ENCODE assay signal across 8 cellular contexts in the genomic region with DNA sequence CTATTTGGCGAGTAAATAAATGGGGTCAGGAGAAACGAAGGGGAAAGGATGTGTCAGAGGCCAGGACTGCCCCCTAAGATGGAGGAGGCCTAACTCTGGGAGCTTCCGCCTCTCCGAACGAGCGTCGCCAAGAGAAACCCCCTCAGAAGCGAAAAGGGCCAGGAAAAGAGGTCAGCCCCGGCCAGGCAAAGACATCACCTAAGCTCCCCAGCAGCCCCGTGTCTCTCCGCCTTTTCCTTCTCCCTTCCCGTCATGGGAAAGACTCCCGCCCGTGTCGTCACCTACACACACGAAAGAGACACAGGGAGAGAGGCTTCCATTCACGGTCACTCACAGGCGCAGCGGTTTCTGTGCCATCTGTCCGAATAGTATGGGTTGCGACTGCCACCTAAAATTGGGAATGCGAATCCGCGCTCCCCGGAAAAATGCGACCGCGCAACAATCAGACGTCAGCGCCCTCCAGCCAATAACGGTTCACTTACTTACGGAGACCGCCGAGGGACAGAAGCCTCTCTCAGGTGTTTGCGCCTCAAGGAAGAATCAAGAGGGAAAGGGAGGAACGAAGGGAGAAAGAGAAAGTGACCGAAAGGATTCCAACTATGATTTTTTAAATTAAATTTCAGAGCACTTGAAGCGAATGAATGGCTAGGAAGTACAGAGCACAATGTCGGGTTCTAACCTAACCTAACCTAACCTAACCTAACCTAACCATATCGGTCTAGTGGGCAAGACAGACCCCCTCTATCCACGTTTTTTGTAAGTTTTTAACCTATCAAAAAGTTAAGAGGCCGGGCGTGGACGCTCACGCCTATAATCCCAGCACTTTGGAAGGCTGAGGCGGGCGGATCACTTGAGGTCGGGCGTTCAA. TPM values are rescaled to one million over a fixed set of nuclear protein-coding genes. Genes with fewer than 3 reads are reported as not detected.
DNase-seq lines count a peak whose midpoint lies in the region; ATAC-seq, FAIRE-seq and TF ChIP-seq lines count a peak whose summit lies in the region.

TSS of gene CWF19L1 (minus strand) at position 402 of the 868 bp plus-strand sequence. CDS start at position 357, 45 bp downstream.

- peak; percentile 83 for ATAC-seq in HG02759 (IDR thresholded peaks at IDR 0.05; ENCODE audit: unreplicated experiment)

- H3K4me3 Mint-ChIP-seq in astrocyte (ENCODE audit: unreplicated experiment), result peak within 1 kb of the TSS; percentile 99

- FAIRE-seq in astrocyte (lab: Jason Lieb, UNC), result no peak

- peak within 1 kb of the TSS; percentile 98 for H3K4me2 ChIP-seq in astrocyte (ENCODE audit: low read length)

- peak within 1 kb of the TSS; percentile 79 for H3K27ac ChIP-seq in astrocyte (ENCODE audit: low read depth, low read length)
- H3K27ac ChIP-seq in rectal smooth muscle tissue (ENCODE audit: low read depth, low read length), result peak within 1 kb of the TSS; percentile 75
- peak within 1 kb of the TSS; percentile 76 for H3K27ac ChIP-seq in vagina

- peak within 1 kb of the TSS; percentile 89 for H2AFZ ChIP-seq in astrocyte (ENCODE audit: low read depth, low read length)

- H3K27me3 Mint-ChIP-seq in astrocyte (ENCODE audit: low read depth, unreplicated experiment), result no peaks in the 10 kb centered on the region

- intact Hi-C loops in vagina (cut with DNase I), result no loop called here

- peaks cover 7% of the 10 kb centered on the region for H3K36me3 Mint-ChIP-seq in astrocyte (ENCODE audit: low read depth, unreplicated experiment)

- H3K4me1 Mint-ChIP-seq in astrocyte (ENCODE audit: low read depth, unreplicated experiment), result peaks cover 3% of the 10 kb centered on the region

- TF ChIP-seq CTCF in astrocyte (IDR thresholded peaks at IDR 0.05; ENCODE audit: insufficient read depth, low read depth, low read length) (no peak), vagina (IDR thresholded peaks at IDR 0.05) (no peak)

- H3K9ac ChIP-seq in astrocyte (ENCODE audit: low read length) (peak within 1 kb of the TSS; percentile 93), rectal smooth muscle tissue (ENCODE audit: low read length) (peak within 1 kb of the TSS; percentile 82)

- H3K4me3 ChIP-seq in GM08714 (ENCODE audit: low read length), result peak within 1 kb of the TSS; percentile 94
- peak within 1 kb of the TSS; percentile 90 for H3K4me3 ChIP-seq in astrocyte (ENCODE audit: insufficient read depth, low read depth, low read length)
- H3K4me3 ChIP-seq in rectal smooth muscle tissue (ENCODE audit: low read length), result peak within 1 kb of the TSS; percentile 99
- peak within 1 kb of the TSS; percentile 93 to 98 for H3K4me3 ChIP-seq in vagina

- H3K27me3 ChIP-seq in astrocyte (ENCODE audit: insufficient read depth, low read length) (no peaks in the 10 kb centered on the region), rectal smooth muscle tissue (ENCODE audit: control insufficient read depth, insufficient read depth, low read length) (no peaks in the 10 kb centered on the region), vagina (no peaks in the 10 kb centered on the region)

- no peak for TF ChIP-seq POLR2A in vagina (IDR thresholded peaks at IDR 0.05)

- H3K9me3 Mint-ChIP-seq in astrocyte (ENCODE audit: unreplicated experiment), result no peaks in the 10 kb centered on the region

- H3K79me2 ChIP-seq in astrocyte (ENCODE audit: insufficient read depth, low read length), result peaks cover 41% of the 10 kb centered on the region

- H3K9me3 ChIP-seq in astrocyte (ENCODE audit: insufficient read depth, low read depth, low read length) (no peaks in the 10 kb centered on the region), vagina (no peaks in the 10 kb centered on the region)

- H3K27ac Mint-ChIP-seq in astrocyte (ENCODE audit: unreplicated experiment), result peak within 1 kb of the TSS; percentile 99

- DNase-seq in NCI-H1694 treated with DMSO at 0.1 percent for 48 hours (lab: John Stamatoyannopoulos, UW), result peak; percentile 58
- peak; percentile 67 for DNase-seq in T-helper 9 cell
- peak; percentile 86 for DNase-seq in astrocyte (ENCODE audit: low read depth)
- DNase-seq in hepatic stellate cell (ENCODE audit: low spot score), result peak; percentile 87
- DNase-seq in vagina (ENCODE audit: extremely low spot score in 2 of 2), result no peak

- H4K20me1 ChIP-seq in astrocyte (ENCODE audit: insufficient read depth, low read length), result peaks cover 8% of the 10 kb centered on the region

- H3K4me1 ChIP-seq in astrocyte (ENCODE audit: insufficient read depth, low read length), result no peaks in the 10 kb centered on the region
- no peaks in the 10 kb centered on the region for H3K4me1 ChIP-seq in rectal smooth muscle tissue (ENCODE audit: control insufficient read depth, insufficient read depth, low read length)
- H3K4me1 ChIP-seq in vagina, result peaks cover 24% of the 10 kb centered on the region

- H3K36me3 ChIP-seq in astrocyte (ENCODE audit: insufficient read depth, low read length) (peaks cover 2% of the 10 kb centered on the region), rectal smooth muscle tissue (ENCODE audit: control insufficient read depth, insufficient read depth, low read length) (no peaks in the 10 kb centered on the region), vagina (no peaks in the 10 kb centered on the region)

RNA-seq across cellular contexts. Expression of gene CWF19L1, which starts in this region (rescaled TPM):
- total RNA-seq in astrocyte (20.5 and 23.2 TPM in 2 replicates), vagina (13.3 TPM)

Comparison
In these comparisons a context has a peak if more than half of its experiments do, and no peak if none do; other contexts are left out.
1. DNase-seq: peak in NCI-H1694 treated with DMSO at 0.1 percent for 48 hours (single experiment), T-helper 9 cell (single experiment), astrocyte (single experiment) and hepatic stellate cell (single experiment); none in vagina (0 of 2).
2. Peak in every context shown above with its lines, with median percentiles within 50 percentile points of each other: H3K4me3 ChIP-seq and H3K27ac ChIP-seq.